ENCODE assay signal across 4 cellular contexts in genomic region chr22:21424084-21424709, GRCh38. TPM values are rescaled to one million over a fixed set of nuclear protein-coding genes. Genes with fewer than 3 reads are reported as not detected.
"Had no signal": no experiment of that assay in that cellular context is flagged by ENCODE, and none has a peak within 500 bp of the region (broad histone marks: within the 10 kb centered on the region; RNA-seq: fewer than 3 reads in every experiment).

No MANE protein-coding gene starts in this region.

RNA-seq across cellular contexts. Expression of gene RIMBP3B, which starts 40.6 kb away (rescaled TPM):
- total RNA-seq: ascending aorta, bronchial epithelial cell, epithelial cell of proximal tubule, esophagus mucosa had no signal

RNA-seq across cellular contexts. Expression of gene TMEM191C, which starts 43.0 kb away (rescaled TPM):
- total RNA-seq: ascending aorta had no signal
